ENCODE assay signal across 32 cellular contexts in the genomic region with DNA sequence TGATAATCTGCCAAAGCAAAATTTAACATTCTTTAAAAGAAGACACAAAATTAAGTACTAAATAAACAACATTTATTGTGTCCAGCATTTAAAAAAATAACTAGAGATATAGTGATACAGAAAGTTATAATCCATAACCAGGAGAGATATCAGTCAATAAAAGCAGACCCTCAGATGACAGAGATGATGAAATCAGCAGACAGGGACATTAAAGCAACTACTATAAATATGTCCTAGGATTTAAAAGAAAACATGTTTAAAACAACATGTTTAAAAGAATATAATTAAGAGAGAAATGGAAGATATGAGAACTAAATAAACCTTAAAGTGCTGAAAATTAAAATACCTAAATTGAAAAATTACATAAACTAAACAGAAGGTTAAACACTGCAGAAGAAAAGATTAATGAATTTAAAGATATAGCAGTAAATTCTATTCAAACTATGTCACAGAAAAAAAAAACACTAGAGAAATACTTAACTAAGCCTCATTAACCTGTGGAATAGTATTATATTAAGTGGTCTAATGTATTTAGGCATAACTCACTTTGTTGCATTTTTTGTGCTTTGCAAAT.
"Had no signal": no experiment of that assay in that cellular context is flagged by ENCODE, and none has a peak within 500 bp of the region (broad histone marks: within the 10 kb centered on the region; RNA-seq: fewer than 3 reads in every experiment).

No MANE protein-coding gene starts in this region.

- H3K27ac ChIP-seq: adrenal gland, body of pancreas, esophagus muscularis mucosa, foreskin keratinocyte, gastrocnemius medialis, heart left ventricle had no signal

- DNase-seq: activated CD4-positive, alpha-beta memory T cell treated with anti-CD3 and anti-CD28 coated beads for 36 hours; activated CD4-positive, alpha-beta T cell treated with anti-CD3 and anti-CD28 coated beads for 36 hours; activated CD4-positive, alpha-beta T cell treated with anti-CD3 and anti-CD28 coated beads, Interleukin-2, amount 10 ng/mL, durations not matched to agents 24 days and 14 days; activated CD4-positive, CD25-positive, alpha-beta regulatory T cell; activated CD4-positive, CD25-positive, alpha-beta regulatory T cell treated with anti-CD3 and anti-CD28 coated beads, Interleukin-2, amount 50 U/mL, for 72 hours; activated CD8-positive, alpha-beta memory T cell treated with anti-CD3 and anti-CD28 coated beads, Interleukin-2, amount 10 ng/mL, durations not matched to agents 7 days and 5 days; activated CD8-positive, alpha-beta memory T cell treated with anti-CD3 and anti-CD28 coated beads, Interleukin-2, amount 50 U/mL, for 4 hours; activated CD8-positive, alpha-beta T cell treated with anti-CD3 and anti-CD28 coated beads, Interleukin-2, amount 10 ng/mL, durations not matched to agents 7 days and 5 days; activated effector memory CD4-positive, alpha-beta T cell treated with anti-CD3 and anti-CD28 coated beads, Interleukin-2, amount 50 U/mL, for 16 hours; activated naive CD4-positive, alpha-beta T cell treated with anti-CD3 and anti-CD28 coated beads for 36 hours; activated naive CD8-positive, alpha-beta T cell treated with anti-CD3 and anti-CD28 coated beads for 36 hours; activated naive CD8-positive, alpha-beta T cell treated with anti-CD3 and anti-CD28 coated beads, Interleukin-2, amount 50 U/mL, for 24 hours; activated T-cell treated with anti-CD3 and anti-CD28 coated beads, Interleukin-2, amount 50 U/mL, for 1 hour; activated T-cell treated with anti-CD3 and anti-CD28 coated beads, Interleukin-2, amount 50 U/mL, for 48 hours; adrenal gland; amygdala; aorta; body of pancreas; caudate nucleus; cortex of kidney; dermis blood vessel endothelial cell; effector CD4-positive, alpha-beta T cell; effector memory CD8-positive, alpha-beta T cell; erythroblast; foreskin keratinocyte; gastrocnemius medialis; glutamatergic neuron; heart left ventricle; T-helper 17 cell; T1000 had no signal

- H3K4me1 ChIP-seq: adrenal gland, body of pancreas, esophagus muscularis mucosa, foreskin keratinocyte, gastrocnemius medialis, heart left ventricle had no signal

- H3K27me3 ChIP-seq: adrenal gland, body of pancreas, esophagus muscularis mucosa, foreskin keratinocyte, gastrocnemius medialis, heart left ventricle had no signal

- H3K36me3 ChIP-seq: adrenal gland, esophagus muscularis mucosa, gastrocnemius medialis, heart left ventricle had no signal

- FAIRE-seq: colon had no signal

- H3K9me3 ChIP-seq: gastrocnemius medialis had no signal

- ATAC-seq: activated CD4-positive, alpha-beta T cell treated with anti-CD3 and anti-CD28 coated beads for 36 hours; activated CD8-positive, alpha-beta memory T cell treated with anti-CD3 and anti-CD28 coated beads, Interleukin-2, amount 10 ng/mL, durations not matched to agents 7 days and 5 days; activated CD8-positive, alpha-beta T cell treated with anti-CD3 and anti-CD28 coated beads, Interleukin-2, amount 10 ng/mL, durations not matched to agents 7 days and 5 days; activated naive CD8-positive, alpha-beta T cell treated with anti-CD3 and anti-CD28 coated beads, Interleukin-2, amount 50 U/mL, for 24 hours; body of pancreas; effector memory CD8-positive, alpha-beta T cell; foreskin keratinocyte; gastrocnemius medialis; heart left ventricle; T-helper 17 cell had no signal

- H3K4me3 ChIP-seq: adrenal gland, body of pancreas, esophagus muscularis mucosa, gastrocnemius medialis, heart left ventricle had no signal
